12 cellular contexts compared by ENCODE assay signal in genomic region chr16:29156511-29156910, GRCh38.
DNase-seq lines count a peak whose midpoint lies in the region; ATAC-seq and TF ChIP-seq lines count a peak whose summit lies in the region.
"Had no signal": no experiment of that assay in that cellular context is flagged by ENCODE, and none has a peak within 500 bp of the region (broad histone marks: within the 10 kb centered on the region; RNA-seq: fewer than 3 reads in every experiment).

No MANE protein-coding gene starts in this region.

- ATAC-seq in upper lobe of right lung (peak; percentile 11), GM18505 (IDR thresholded peaks at IDR 0.05; ENCODE audit: unreplicated experiment) (no peak)

- no peak for TF ChIP-seq CTCF in brain microvascular endothelial cell (IDR thresholded peaks at IDR 0.05; ENCODE audit: low read depth, low read length, missing control alignments)
- TF ChIP-seq CTCF in upper lobe of right lung (IDR thresholded peaks at IDR 0.05) = no peak

- H3K4me1 Mint-ChIP-seq in activated naive CD4-positive, alpha-beta T cell treated with anti-CD3 and anti-CD28 coated beads, Interleukin-2, amount 50 U/mL, for 24 hours = peaks cover 46% of the 10 kb centered on the region

- intact Hi-C loops in upper lobe of right lung (cut with DNase I) = no loop called here

- TF ChIP-seq POLR2A in GM18505 (IDR thresholded peaks at IDR 0.05; ENCODE audit: borderline replicate concordance, extremely low read depth, insufficient read depth, insufficient read length) = no peak

- H3K9me3 Mint-ChIP-seq in activated naive CD4-positive, alpha-beta T cell treated with anti-CD3 and anti-CD28 coated beads, Interleukin-2, amount 50 U/mL, for 24 hours = no peaks in the 10 kb centered on the region

- H3K4me3 ChIP-seq in brain microvascular endothelial cell (ENCODE audit: low read depth, low read length) (no peak overlapping the region), mesodermal cell (ENCODE audit: extremely low read depth, insufficient read depth, low read length, poor library complexity, severe bottlenecking) (no peak overlapping the region), upper lobe of right lung (no peak overlapping the region)
- H3K4me3 ChIP-seq: prostate gland, SJCRH30 had no signal

- H3K27ac ChIP-seq in brain microvascular endothelial cell (peak overlapping the region; percentile 91), mesodermal cell (ENCODE audit: low read depth, low read length, severe bottlenecking) (peak overlapping the region; percentile 95), upper lobe of right lung (peak overlapping the region; percentile 85)
- H3K27ac ChIP-seq: SJCRH30 had no signal

- peak overlapping the region; percentile 65 for H3K4me3 Mint-ChIP-seq in activated naive CD4-positive, alpha-beta T cell treated with anti-CD3 and anti-CD28 coated beads, Interleukin-2, amount 50 U/mL, for 24 hours

- no peak for DNase-seq in activated naive CD4-positive, alpha-beta T cell (lab: John Stamatoyannopoulos, UW)
- DNase-seq in brain microvascular endothelial cell (no peak), upper lobe of right lung (no peak), ureter (ENCODE audit: low spot score) (no peak)
- DNase-seq in stimulated activated naive CD4-positive, alpha-beta T cell treated with Interleukin-2 at 50 U/mL for 16 hours (lab: John Stamatoyannopoulos, UW) = no peak
- DNase-seq: NCI-H2107; SJCRH30; stimulated activated CD8-positive, alpha-beta memory T cell treated with anti-CD3 and anti-CD28 coated beads, Interleukin-4, amount 100 ng/mL, for 48 hours had no signal

- 38 to 73% methylated on average over 6 to 10 of the region's 11 CpGs for WGBS in mesodermal cell (ENCODE audit: insufficient coverage in 2 of 2), 2 experiments

- peaks cover 2% of the 10 kb centered on the region for H3K36me3 Mint-ChIP-seq in activated naive CD4-positive, alpha-beta T cell treated with anti-CD3 and anti-CD28 coated beads, Interleukin-2, amount 50 U/mL, for 24 hours

- H3K4me1 ChIP-seq in mesodermal cell (ENCODE audit: control insufficient read depth, insufficient read depth, low read length, poor library complexity, severe bottlenecking) (peaks cover 24% of the 10 kb centered on the region), upper lobe of right lung (peaks cover 13% of the 10 kb centered on the region)
- H3K4me1 ChIP-seq: prostate gland, SJCRH30 had no signal

- in situ Hi-C loops in brain microvascular endothelial cell (cut with HindIII; ENCODE audit: low pct_ligation_motif_present, low sequenced_read_pairs) = no loop called here

- H3K27ac Mint-ChIP-seq in activated naive CD4-positive, alpha-beta T cell treated with anti-CD3 and anti-CD28 coated beads, Interleukin-2, amount 50 U/mL, for 24 hours = peak overlapping the region; percentile 8

- no peaks in the 10 kb centered on the region for H3K9me3 ChIP-seq in mesodermal cell (ENCODE audit: control insufficient read depth, low read length)
- no peaks in the 10 kb centered on the region for H3K9me3 ChIP-seq in upper lobe of right lung
- H3K9me3 ChIP-seq: prostate gland, SJCRH30 had no signal

- H3K27me3 ChIP-seq in brain microvascular endothelial cell (replicated peaks) = no peaks in the 10 kb centered on the region
- no peaks in the 10 kb centered on the region for H3K27me3 ChIP-seq in upper lobe of right lung
- H3K27me3 ChIP-seq: SJCRH30 had no signal

- H3K27me3 Mint-ChIP-seq in activated naive CD4-positive, alpha-beta T cell treated with anti-CD3 and anti-CD28 coated beads, Interleukin-2, amount 50 U/mL, for 24 hours = no peaks in the 10 kb centered on the region

- H3K36me3 ChIP-seq in brain microvascular endothelial cell (replicated peaks) (no peaks in the 10 kb centered on the region), mesodermal cell (ENCODE audit: control insufficient read depth, insufficient read depth, low read length) (no peaks in the 10 kb centered on the region), upper lobe of right lung (no peaks in the 10 kb centered on the region)
- H3K36me3 ChIP-seq: prostate gland, SJCRH30 had no signal
